ENCODE assay signal across 8 cellular contexts in the genomic region with DNA sequence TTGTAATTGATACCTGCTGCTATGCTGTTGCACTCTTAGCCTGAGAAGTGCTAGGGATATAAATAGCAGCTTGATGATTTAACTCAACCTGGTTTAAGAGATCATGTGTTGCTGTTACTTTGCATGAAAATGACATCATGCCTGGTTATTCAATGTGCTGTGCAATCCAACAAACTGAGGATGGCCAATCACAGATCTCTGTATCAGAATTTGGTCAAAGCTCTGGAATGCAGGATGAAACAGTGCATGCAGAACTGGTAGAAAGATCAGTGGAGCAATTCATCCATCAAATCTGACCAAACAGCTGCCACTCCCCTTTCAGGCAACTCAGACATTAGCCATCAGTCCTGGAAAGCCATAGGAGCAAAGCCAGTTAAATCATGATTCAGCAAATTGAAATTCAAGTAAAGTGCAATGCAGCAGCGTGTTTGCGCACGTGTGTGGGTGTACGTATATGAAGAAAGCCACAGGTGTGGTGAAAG.
DNase-seq lines count a peak whose midpoint lies in the region; TF ChIP-seq lines count a peak whose summit lies in the region.

No MANE protein-coding gene starts in this region.

- H3K27me3 ChIP-seq in breast epithelium (no peaks in the 10 kb centered on the region), MG63 (no peaks in the 10 kb centered on the region)

- no TSS peak for BruUV-seq in MCF 10A (replicated peaks; lab: Mats Ljungman, UMichigan)

- H3K4me1 ChIP-seq in breast epithelium, result no peaks in the 10 kb centered on the region

- H3K36me3 ChIP-seq in breast epithelium, result no peaks in the 10 kb centered on the region
- no peaks in the 10 kb centered on the region for H3K36me3 ChIP-seq in MG63

- TF ChIP-seq POLR2A in breast epithelium (IDR thresholded peaks at IDR 0.05), result no peak

- peak overlapping the region; percentile 91 for H3K27ac Mint-ChIP-seq in MCF 10A (ENCODE audit: low read depth, unreplicated experiment)
- peak overlapping the region; percentile 18 for H3K27ac Mint-ChIP-seq in stimulated activated naive CD8-positive, alpha-beta T cell treated with anti-CD3 and anti-CD28 coated beads, Interleukin-15, Interleukin-2, amounts not matched to agents 100 ng/mL and 50 ng/mL, for 24 hours
- H3K27ac Mint-ChIP-seq in activated naive CD4-positive, alpha-beta T cell treated with anti-CD3 and anti-CD28 coated beads for 36 hours, result no peak overlapping the region

- peak; percentile 93 for DNase-seq in MCF 10A (ENCODE audit: unreplicated experiment)
- DNase-seq in breast epithelium (ENCODE audit: low spot score in 2 of 2), result no peak
- DNase-seq in MG63, result peak; percentile 68
- DNase-seq in fibroblast of the aortic adventitia (ENCODE audit: low read depth), result peak; percentile 81
- no peak for DNase-seq in GM10248 (ENCODE audit: extremely low spot score)
- no peak for DNase-seq in effector CD8-positive, alpha-beta T cell (lab: John Stamatoyannopoulos, UW)
- no peak for DNase-seq in activated naive CD4-positive, alpha-beta T cell treated with anti-CD3 and anti-CD28 coated beads for 36 hours

- H3K9me3 Mint-ChIP-seq in MCF 10A (ENCODE audit: unreplicated experiment), result no peaks in the 10 kb centered on the region
- H3K9me3 Mint-ChIP-seq in stimulated activated naive CD8-positive, alpha-beta T cell treated with anti-CD3 and anti-CD28 coated beads, Interleukin-15, Interleukin-2, amounts not matched to agents 100 ng/mL and 50 ng/mL, for 24 hours, result no peaks in the 10 kb centered on the region
- H3K9me3 Mint-ChIP-seq in activated naive CD4-positive, alpha-beta T cell treated with anti-CD3 and anti-CD28 coated beads for 36 hours, result no peaks in the 10 kb centered on the region

- H3K27me3 Mint-ChIP-seq in MCF 10A (ENCODE audit: insufficient read depth, unreplicated experiment), result no peaks in the 10 kb centered on the region
- no peaks in the 10 kb centered on the region for H3K27me3 Mint-ChIP-seq in stimulated activated naive CD8-positive, alpha-beta T cell treated with anti-CD3 and anti-CD28 coated beads, Interleukin-15, Interleukin-2, amounts not matched to agents 100 ng/mL and 50 ng/mL, for 24 hours
- H3K27me3 Mint-ChIP-seq in activated naive CD4-positive, alpha-beta T cell treated with anti-CD3 and anti-CD28 coated beads for 36 hours (ENCODE audit: low read depth), result no peaks in the 10 kb centered on the region

- no peak overlapping the region for H3K27ac ChIP-seq in breast epithelium

- no peaks in the 10 kb centered on the region for H3K36me3 Mint-ChIP-seq in MCF 10A (ENCODE audit: insufficient read depth, unreplicated experiment)
- no peaks in the 10 kb centered on the region for H3K36me3 Mint-ChIP-seq in stimulated activated naive CD8-positive, alpha-beta T cell treated with anti-CD3 and anti-CD28 coated beads, Interleukin-15, Interleukin-2, amounts not matched to agents 100 ng/mL and 50 ng/mL, for 24 hours (ENCODE audit: low read depth)
- no peaks in the 10 kb centered on the region for H3K36me3 Mint-ChIP-seq in activated naive CD4-positive, alpha-beta T cell treated with anti-CD3 and anti-CD28 coated beads for 36 hours (ENCODE audit: low read depth)

- H3K4me1 Mint-ChIP-seq in MCF 10A (ENCODE audit: insufficient read depth, unreplicated experiment), result peaks cover 20% of the 10 kb centered on the region
- H3K4me1 Mint-ChIP-seq in stimulated activated naive CD8-positive, alpha-beta T cell treated with anti-CD3 and anti-CD28 coated beads, Interleukin-15, Interleukin-2, amounts not matched to agents 100 ng/mL and 50 ng/mL, for 24 hours (ENCODE audit: low read depth), result peaks cover 53% of the 10 kb centered on the region
- H3K4me1 Mint-ChIP-seq in activated naive CD4-positive, alpha-beta T cell treated with anti-CD3 and anti-CD28 coated beads for 36 hours (ENCODE audit: low read depth), result peaks cover 24% of the 10 kb centered on the region

- intact Hi-C loops in MCF 10A (cut with micrococcal nuclease), result loop anchor here (1.0 to 2.0 kb wide), 3 partner anchors 12 to 213 kb away; a partner anchor contains a TSS
- intact Hi-C loops in breast epithelium (cut with DNase I; ENCODE audit: low total_unique reads), result no loop called here
- intact Hi-C loops in activated naive CD4-positive, alpha-beta T cell treated with anti-CD3 and anti-CD28 coated beads for 36 hours (cut with micrococcal nuclease), result loop anchor here (2.0 kb wide), 1 partner anchor 17 kb away; no protein-coding TSS in a partner anchor

- CTCF ChIA-PET in MCF 10A (lab: Yijun Ruan, JAX), result interaction anchor here (0.6 to 1.0 kb wide), 3 partner anchors 138 to 225 kb away, joined by 3 to 4 read pairs (median 3); a partner anchor contains a TSS
- CTCF ChIA-PET in GM10248 (lab: Yijun Ruan, JAX), result no interaction called here
- CTCF ChIA-PET in activated naive CD4-positive, alpha-beta T cell treated with anti-CD3 and anti-CD28 coated beads for 36 hours (lab: Charles Lee), result no interaction called here

- H3K4me3 ChIP-seq in breast epithelium (no peak overlapping the region), MG63 (no peak overlapping the region), fibroblast of the aortic adventitia (ENCODE audit: low read depth, low read length) (no peak overlapping the region)

- peak overlapping the region; percentile 14 for H3K4me3 Mint-ChIP-seq in MCF 10A (ENCODE audit: unreplicated experiment)
- H3K4me3 Mint-ChIP-seq in stimulated activated naive CD8-positive, alpha-beta T cell treated with anti-CD3 and anti-CD28 coated beads, Interleukin-15, Interleukin-2, amounts not matched to agents 100 ng/mL and 50 ng/mL, for 24 hours, result no peak overlapping the region
- H3K4me3 Mint-ChIP-seq in activated naive CD4-positive, alpha-beta T cell treated with anti-CD3 and anti-CD28 coated beads for 36 hours, result no peak overlapping the region

- H3K9me3 ChIP-seq in breast epithelium (no peaks in the 10 kb centered on the region), MG63 (no peaks in the 10 kb centered on the region)

- TF ChIP-seq CTCF in MCF 10A (IDR thresholded peaks at IDR 0.05; ENCODE audit: unreplicated experiment) (no peak), breast epithelium (IDR thresholded peaks at IDR 0.05) (no peak), fibroblast of the aortic adventitia (IDR thresholded peaks at IDR 0.05; ENCODE audit: insufficient read depth, low read length) (no peak), GM10248 (IDR thresholded peaks at IDR 0.05; ENCODE audit: control extremely low read depth, extremely low read depth, low read depth, missing control alignments) (no peak)

- POLR2A ChIA-PET in MCF 10A (lab: Yijun Ruan, JAX), result interaction anchor here (0.5 to 5.5 kb wide), 9 partner anchors 11 to 801 kb away, joined by 3 to 62 read pairs (median 3); a partner anchor contains a TSS
- POLR2A ChIA-PET in GM10248 (lab: Yijun Ruan, JAX), result no interaction called here

Comparison
In these comparisons a context has a peak if more than half of its experiments do, and no peak if none do; other contexts are left out.
1. DNase-seq: peak in MCF 10A (single experiment), MG63 (single experiment) and fibroblast of the aortic adventitia (single experiment); none in breast epithelium (0 of 2), GM10248 (single experiment), effector CD8-positive, alpha-beta T cell (single experiment) and activated naive CD4-positive, alpha-beta T cell treated with anti-CD3 and anti-CD28 coated beads for 36 hours (single experiment).